2 cellular contexts compared by ENCODE assay signal in the genomic region with DNA sequence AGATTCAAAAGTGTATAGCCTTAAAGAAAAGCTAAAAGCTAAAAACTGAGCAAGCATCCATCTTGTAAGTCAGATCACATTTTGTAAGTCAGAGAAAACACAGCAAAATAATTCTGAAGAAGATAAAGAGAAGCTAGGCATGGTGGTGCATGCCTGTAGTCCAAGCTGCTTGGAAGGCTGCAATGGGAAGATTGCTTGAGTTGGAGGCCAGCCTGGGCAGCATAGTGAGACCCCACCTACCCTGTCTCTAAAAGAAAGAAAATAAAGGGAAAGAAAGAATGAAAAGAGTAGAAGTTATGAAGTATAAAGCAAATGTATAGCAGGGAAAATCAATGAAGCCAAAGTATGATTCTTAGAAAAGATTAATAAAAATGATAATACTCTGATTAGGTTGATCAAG.
TF ChIP-seq lines count a peak whose summit lies in the region.

No MANE protein-coding gene starts in this region.

TF ChIP-seq in HepG2, 621 proteins besides CTCF, POLR2A, EP300 and RAD21:
- TF ChIP-seq ZNF121 (CRISPR knock-in tag; IDR thresholded peaks at IDR 0.05): peak; percentile 77
- no peak for TF ChIP-seq SNAI1 (CRISPR knock-in tag; IDR thresholded peaks at IDR 0.05; ENCODE audit: borderline replicate concordance)
- TF ChIP-seq, protein P1, sequence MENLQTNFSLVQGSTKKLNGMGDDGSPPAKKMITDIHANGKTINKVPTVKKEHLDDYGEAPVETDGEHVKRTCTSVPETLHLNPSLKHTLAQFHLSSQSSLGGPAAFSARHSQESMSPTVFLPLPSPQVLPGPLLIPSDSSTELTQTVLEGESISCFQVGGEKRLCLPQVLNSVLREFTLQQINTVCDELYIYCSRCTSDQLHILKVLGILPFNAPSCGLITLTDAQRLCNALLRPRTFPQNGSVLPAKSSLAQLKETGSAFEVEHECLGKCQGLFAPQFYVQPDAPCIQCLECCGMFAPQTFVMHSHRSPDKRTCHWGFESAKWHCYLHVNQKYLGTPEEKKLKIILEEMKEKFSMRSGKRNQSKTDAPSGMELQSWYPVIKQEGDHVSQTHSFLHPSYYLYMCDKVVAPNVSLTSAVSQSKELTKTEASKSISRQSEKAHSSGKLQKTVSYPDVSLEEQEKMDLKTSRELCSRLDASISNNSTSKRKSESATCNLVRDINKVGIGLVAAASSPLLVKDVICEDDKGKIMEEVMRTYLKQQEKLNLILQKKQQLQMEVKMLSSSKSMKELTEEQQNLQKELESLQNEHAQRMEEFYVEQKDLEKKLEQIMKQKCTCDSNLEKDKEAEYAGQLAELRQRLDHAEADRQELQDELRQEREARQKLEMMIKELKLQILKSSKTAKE (CRISPR knock-in tag; IDR thresholded peaks at IDR 0.05; ENCODE audit: borderline replicate concordance): no peak
- TF ChIP-seq ZNF10 (CRISPR knock-in tag; IDR thresholded peaks at IDR 0.05; ENCODE audit: borderline replicate concordance, low read depth): no peak

TF ChIP-seq in WTC11, 78 proteins besides CTCF, POLR2A, EP300 and RAD21:
- TF ChIP-seq ZNF121 (CRISPR knock-in tag; IDR thresholded peaks at IDR 0.05) (peak; percentile 50; the same call in 1 of the 2 replicates), SOX15 (CRISPR knock-in tag; IDR thresholded peaks at IDR 0.05) (no peak)
